In genomic region chr13:41019578-41020347, GRCh38 we compare ENCODE assay signal across 8 cellular contexts. TPM values are rescaled to one million over a fixed set of nuclear protein-coding genes. Genes with fewer than 3 reads are reported as not detected.
DNase-seq lines count a peak whose midpoint lies in the region; ATAC-seq and TF ChIP-seq lines count a peak whose summit lies in the region.

No MANE protein-coding gene starts in this region.

- POLR2A ChIA-PET in CD4-positive, alpha-beta memory T cell (lab: Charles Lee; ENCODE audit: partially characterized antibody), result interaction anchor here (0.8 to 11.2 kb wide), 17 partner anchors 8 to 1982 kb away, joined by 3 to 226 read pairs (median 12); partner anchors contain the start of genes PROSER1 and WBP4

- peak overlapping the region; percentile 69 for H3K9ac ChIP-seq in mucosa of stomach (ENCODE audit: low read length)

- peak overlapping the region; percentile 18 for H3K27ac ChIP-seq in CD4-positive, alpha-beta memory T cell (ENCODE audit: low read depth, low read length)
- H3K27ac ChIP-seq in breast epithelium, result peak overlapping the region; percentile 62 to 90

- peaks cover 0 to 2% (median 0%) of the 10 kb centered on the region in 8 donors for H3K9me3 Mint-ChIP-seq in CD4-positive, alpha-beta memory T cell

- H3K27ac Mint-ChIP-seq in CD4-positive, alpha-beta memory T cell, result peak overlapping the region; percentile 14 to 90 (median 46)

- H3K9me3 ChIP-seq in CD4-positive, alpha-beta memory T cell (ENCODE audit: control insufficient read depth in 1 of 2, low read length in 2 of 2), result no peaks in the 10 kb centered on the region
- no peaks in the 10 kb centered on the region for H3K9me3 ChIP-seq in breast epithelium
- no peaks in the 10 kb centered on the region for H3K9me3 ChIP-seq in mucosa of stomach (ENCODE audit: control insufficient read depth, low read length)

- no peak overlapping the region for H3K4me3 ChIP-seq in CD4-positive, alpha-beta memory T cell (ENCODE audit: low read length in 2 of 2)
- H3K4me3 ChIP-seq in breast epithelium (no peak overlapping the region), mucosa of stomach (ENCODE audit: low read length) (no peak overlapping the region), H7 (ENCODE audit: insufficient read depth, low read depth, low read length) (no peak overlapping the region)

- ATAC-seq in HG03159 (IDR thresholded peaks at IDR 0.05; ENCODE audit: unreplicated experiment) (peak; percentile 48), HG03095 (IDR thresholded peaks at IDR 0.05; ENCODE audit: unreplicated experiment) (no peak)

- no peaks in the 10 kb centered on the region for H3K27me3 Mint-ChIP-seq in CD4-positive, alpha-beta memory T cell

- H3K36me3 Mint-ChIP-seq in CD4-positive, alpha-beta memory T cell, result peaks cover 0 to 14% of the 10 kb centered on the region in 2 donors

- no peaks in the 10 kb centered on the region for H3K36me3 ChIP-seq in CD4-positive, alpha-beta memory T cell (ENCODE audit: insufficient read depth, low read length)
- no peaks in the 10 kb centered on the region for H3K36me3 ChIP-seq in breast epithelium
- no peaks in the 10 kb centered on the region for H3K36me3 ChIP-seq in mucosa of stomach (ENCODE audit: control insufficient read depth, insufficient read depth, low read length)
- H3K36me3 ChIP-seq in H7 (replicated peaks; ENCODE audit: control insufficient read depth, insufficient read depth, low read length), result no peaks in the 10 kb centered on the region

- H3K4me3 Mint-ChIP-seq in CD4-positive, alpha-beta memory T cell, result peak overlapping the region in 1 of 8 donors; percentile 97

- no peak for TF ChIP-seq CTCF in breast epithelium (IDR thresholded peaks at IDR 0.05)

- no peak for DNase-seq in CD4-positive, alpha-beta memory T cell
- DNase-seq in breast epithelium (ENCODE audit: low spot score in 2 of 2) (no peak), H7 (no peak), A172 (ENCODE audit: low spot score) (no peak), NK-92 (lab: John Stamatoyannopoulos, UW; ENCODE audit: unreplicated experiment) (no peak)

- intact Hi-C loops in CD4-positive, alpha-beta memory T cell (cut with micrococcal nuclease), result loop anchor here (1.0 to 2.0 kb wide), 2 partner anchors 42 to 99 kb away; partner anchors contain the start of gene WBP4
- intact Hi-C loops in breast epithelium (cut with DNase I; ENCODE audit: low total_unique reads), result no loop called here

- CTCF ChIA-PET in CD4-positive, alpha-beta memory T cell (lab: Charles Lee; ENCODE audit: partially characterized antibody), result interaction anchor here (0.8 to 6.5 kb wide), 14 partner anchors 9 to 99 kb away, joined by 3 to 48 read pairs (median 4); partner anchors contain the start of gene WBP4

- H3K27me3 ChIP-seq in CD4-positive, alpha-beta memory T cell (ENCODE audit: insufficient read depth, low read length), result no peaks in the 10 kb centered on the region
- H3K27me3 ChIP-seq in breast epithelium (no peaks in the 10 kb centered on the region), mucosa of stomach (ENCODE audit: control insufficient read depth, insufficient read depth, low read length) (no peaks in the 10 kb centered on the region), H7 (ENCODE audit: control insufficient read depth, insufficient read depth, low read length) (no peaks in the 10 kb centered on the region)

- H3K4me1 Mint-ChIP-seq in CD4-positive, alpha-beta memory T cell, result peaks cover 23 to 35% (median 30%) of the 10 kb centered on the region in 4 donors

- peaks cover 29% of the 10 kb centered on the region for H3K4me1 ChIP-seq in CD4-positive, alpha-beta memory T cell (ENCODE audit: insufficient read depth, low read length)
- H3K4me1 ChIP-seq in breast epithelium (peaks cover 0 to 13% of the 10 kb centered on the region in 2 donors), mucosa of stomach (ENCODE audit: control insufficient read depth, insufficient read depth, low read length) (peaks cover 29% of the 10 kb centered on the region)

- TF ChIP-seq POLR2A in breast epithelium (IDR thresholded peaks at IDR 0.05), result no peak

RNA-seq across cellular contexts. Expression of gene ELF1, which starts 0.6 kb away (rescaled TPM):
- total RNA-seq in CD4-positive, alpha-beta memory T cell, result 100 to 1,000 TPM; 188 to 192 TPM
- 100 to 1,000 TPM; 136 to 149 TPM for polyA plus RNA-seq in CD4-positive, alpha-beta memory T cell
- 100 to 1,000 TPM; 101 to 138 (median 104) TPM for total RNA-seq in breast epithelium
- total RNA-seq in H7 (2014; rRNA removed; shearing (Covaris generic)), result 18.6 and 19.1 TPM in 2 replicates
- 6.9 and 8.8 TPM in 2 replicates for total RNA-seq in A172 (2014; rRNA removed; shearing (Covaris generic))

RNA-seq across cellular contexts. Expression of gene WBP4, which starts 41.5 kb away (rescaled TPM):
- 1 to 10 TPM; 8.4 to 9.1 TPM for total RNA-seq in CD4-positive, alpha-beta memory T cell
- 1 to 10 TPM; 1.9 to 4.1 TPM for polyA plus RNA-seq in CD4-positive, alpha-beta memory T cell
- 10 to 100 TPM; 12.7 to 16.5 (median 13.1) TPM for total RNA-seq in breast epithelium
- 6.6 and 9.2 TPM in 2 replicates for total RNA-seq in H7 (2014; rRNA removed; shearing (Covaris generic))
- total RNA-seq in A172 (2014; rRNA removed; shearing (Covaris generic)), result 10.6 and 11.9 TPM in 2 replicates
